Comparison of ENCODE assay signal across 28 cellular contexts in genomic region chr10:29680091-29680490, GRCh38. TPM values are rescaled to one million over a fixed set of nuclear protein-coding genes. Genes with fewer than 3 reads are reported as not detected.
DNase-seq lines count a peak whose midpoint lies in the region; ATAC-seq and TF ChIP-seq lines count a peak whose summit lies in the region.
"Had no signal": no experiment of that assay in that cellular context is flagged by ENCODE, and none has a peak within 500 bp of the region (broad histone marks: within the 10 kb centered on the region; RNA-seq: fewer than 3 reads in every experiment).

No MANE protein-coding gene starts in this region.

- DNase-seq in activated naive CD4-positive, alpha-beta T cell treated with anti-CD3 and anti-CD28 coated beads, Interleukin-2, amount 10 ng/mL, durations not matched to agents 7 days and 5 days, result no peak
- no peak for DNase-seq in activated naive CD4-positive, alpha-beta T cell treated with anti-CD3 and anti-CD28 coated beads for 36 hours
- no peak for DNase-seq in T-helper 17 cell
- DNase-seq in left kidney (ENCODE audit: low read depth, low spot score), result peak; percentile 68
- no peak for DNase-seq in type B pancreatic cell (ENCODE audit: extremely low spot score, unreplicated experiment)
- no peak for DNase-seq in activated CD4-positive, CD25-positive, alpha-beta regulatory T cell treated with anti-CD3 and anti-CD28 coated beads, Interleukin-2, amount 50 U/mL, for 72 hours
- DNase-seq in mucosa of descending colon, result no peak
- DNase-seq in cerebellar nuclear complex (lab: John Stamatoyannopoulos, UW), result no peak
- DNase-seq: activated CD4-positive, alpha-beta T cell treated with anti-CD3 and anti-CD28 coated beads for 48 hours; activated CD8-positive, alpha-beta memory T cell treated with anti-CD3 and anti-CD28 coated beads, Interleukin-2, amount 50 U/mL, for 48 hours; Caco-2; DMS79; GDM1; islet precursor cell; Karpas-422; midbrain; NCI-H1436; NCI-H345; NCI-H748 treated with DMSO at 0.1 percent for 48 hours; nephron progenitor cell; pancreas; RPMI8226; small intestine; stimulated activated CD4-positive, alpha-beta T cell treated with anti-CD3 and anti-CD28 coated beads, Interleukin-1b, Interleukin-23, amount 100 ng/mL, for 48 hours; stimulated activated CD8-positive, alpha-beta memory T cell treated with anti-CD3 and anti-CD28 coated beads, Interleukin-4, amount 100 ng/mL, for 48 hours had no signal

- no peaks in the 10 kb centered on the region for H3K27me3 Mint-ChIP-seq in activated naive CD4-positive, alpha-beta T cell treated with anti-CD3 and anti-CD28 coated beads, Interleukin-2, amount 10 ng/mL, durations not matched to agents 7 days and 5 days
- no peaks in the 10 kb centered on the region for H3K27me3 Mint-ChIP-seq in activated naive CD4-positive, alpha-beta T cell treated with anti-CD3 and anti-CD28 coated beads for 36 hours (ENCODE audit: low read depth)
- H3K27me3 Mint-ChIP-seq in T-helper 17 cell, result no peaks in the 10 kb centered on the region
- no peaks in the 10 kb centered on the region for H3K27me3 Mint-ChIP-seq in type B pancreatic cell

- ATAC-seq in T-helper 17 cell (no peak), mucosa of descending colon (no peak)
- ATAC-seq: HCT116, pancreas had no signal

- CTCF ChIA-PET in activated naive CD4-positive, alpha-beta T cell treated with anti-CD3 and anti-CD28 coated beads, Interleukin-2, amount 10 ng/mL, durations not matched to agents 7 days and 5 days (lab: Charles Lee), result no interaction called here
- CTCF ChIA-PET in activated naive CD4-positive, alpha-beta T cell treated with anti-CD3 and anti-CD28 coated beads for 36 hours (lab: Charles Lee), result no interaction called here

- intact Hi-C loops in activated naive CD4-positive, alpha-beta T cell treated with anti-CD3 and anti-CD28 coated beads for 36 hours (cut with micrococcal nuclease), result no loop called here
- intact Hi-C loops in mucosa of descending colon (cut with DNase I, micrococcal nuclease), result no loop called here

- H3K36me3 ChIP-seq in mucosa of descending colon (ENCODE audit: low read depth), result no peaks in the 10 kb centered on the region
- H3K36me3 ChIP-seq: pancreas had no signal

- peaks cover 72% of the 10 kb centered on the region for H3K36me3 Mint-ChIP-seq in activated naive CD4-positive, alpha-beta T cell treated with anti-CD3 and anti-CD28 coated beads, Interleukin-2, amount 10 ng/mL, durations not matched to agents 7 days and 5 days
- H3K36me3 Mint-ChIP-seq in activated naive CD4-positive, alpha-beta T cell treated with anti-CD3 and anti-CD28 coated beads for 36 hours (ENCODE audit: low read depth), result peaks cover 35% of the 10 kb centered on the region
- H3K36me3 Mint-ChIP-seq in T-helper 17 cell (ENCODE audit: low read depth) (peaks cover 4% of the 10 kb centered on the region), type B pancreatic cell (peaks cover 78% of the 10 kb centered on the region)

- no peaks in the 10 kb centered on the region for H3K9me3 ChIP-seq in T-helper 17 cell (ENCODE audit: control insufficient read depth, low read length, poor library complexity, severe bottlenecking)
- peaks cover 25% of the 10 kb centered on the region for H3K9me3 ChIP-seq in mucosa of descending colon
- H3K9me3 ChIP-seq: pancreas had no signal

- no peak overlapping the region for H3K4me3 Mint-ChIP-seq in activated naive CD4-positive, alpha-beta T cell treated with anti-CD3 and anti-CD28 coated beads, Interleukin-2, amount 10 ng/mL, durations not matched to agents 7 days and 5 days
- no peak overlapping the region for H3K4me3 Mint-ChIP-seq in activated naive CD4-positive, alpha-beta T cell treated with anti-CD3 and anti-CD28 coated beads for 36 hours
- H3K4me3 Mint-ChIP-seq in T-helper 17 cell, result peak overlapping the region; percentile 49
- H3K4me3 Mint-ChIP-seq in type B pancreatic cell, result no peak overlapping the region
- H3K4me3 Mint-ChIP-seq: nephron progenitor cell had no signal

- H3K9me3 Mint-ChIP-seq in activated naive CD4-positive, alpha-beta T cell treated with anti-CD3 and anti-CD28 coated beads, Interleukin-2, amount 10 ng/mL, durations not matched to agents 7 days and 5 days, result peaks cover 45% of the 10 kb centered on the region
- H3K9me3 Mint-ChIP-seq in activated naive CD4-positive, alpha-beta T cell treated with anti-CD3 and anti-CD28 coated beads for 36 hours, result peaks cover 24% of the 10 kb centered on the region
- peaks cover 10% of the 10 kb centered on the region for H3K9me3 Mint-ChIP-seq in type B pancreatic cell

- no peak for TF ChIP-seq CTCF in type B pancreatic cell (conservative IDR thresholded peaks at IDR 0.05)
- no peak for TF ChIP-seq CTCF in mucosa of descending colon (IDR thresholded peaks at IDR 0.05)

- peaks cover 55% of the 10 kb centered on the region for H3K4me1 Mint-ChIP-seq in activated naive CD4-positive, alpha-beta T cell treated with anti-CD3 and anti-CD28 coated beads, Interleukin-2, amount 10 ng/mL, durations not matched to agents 7 days and 5 days
- peaks cover 78% of the 10 kb centered on the region for H3K4me1 Mint-ChIP-seq in activated naive CD4-positive, alpha-beta T cell treated with anti-CD3 and anti-CD28 coated beads for 36 hours (ENCODE audit: low read depth)
- H3K4me1 Mint-ChIP-seq in T-helper 17 cell (peaks cover 38% of the 10 kb centered on the region), type B pancreatic cell (ENCODE audit: unreplicated experiment) (peaks cover 11% of the 10 kb centered on the region)

- peak overlapping the region; percentile 94 for H3K27ac Mint-ChIP-seq in activated naive CD4-positive, alpha-beta T cell treated with anti-CD3 and anti-CD28 coated beads, Interleukin-2, amount 10 ng/mL, durations not matched to agents 7 days and 5 days
- H3K27ac Mint-ChIP-seq in activated naive CD4-positive, alpha-beta T cell treated with anti-CD3 and anti-CD28 coated beads for 36 hours, result no peak overlapping the region
- peak overlapping the region; percentile 91 for H3K27ac Mint-ChIP-seq in T-helper 17 cell
- H3K27ac Mint-ChIP-seq in type B pancreatic cell, result peak overlapping the region; percentile 32
- H3K27ac Mint-ChIP-seq: nephron progenitor cell had no signal

- no peak overlapping the region for H3K4me3 ChIP-seq in mucosa of descending colon
- H3K4me3 ChIP-seq: pancreas, SJSA1, tibial nerve had no signal

- H3K4me1 ChIP-seq in mucosa of descending colon (ENCODE audit: low read depth), result no peaks in the 10 kb centered on the region
- H3K4me1 ChIP-seq: Caco-2, pancreas, SJSA1, tibial nerve had no signal

RNA-seq across cellular contexts. Expression of gene SVIL, which starts 45.3 kb away (rescaled TPM):
- total RNA-seq in activated naive CD4-positive, alpha-beta T cell treated with anti-CD3 and anti-CD28 coated beads for 36 hours, result 1 to 10 TPM; 7.0 to 8.3 TPM
- total RNA-seq in T-helper 17 cell (10 to 100 TPM; 39.5 to 46.4 TPM), type B pancreatic cell (ENCODE audit: low replicate concordance) (171 and 195 TPM in 2 replicates), mucosa of descending colon (1,000 to 10,000 TPM in 1 of 3 donors, 10 to 100 TPM in 2; 67.6 to 1,278 (median 86.0) TPM)

Comparison
In these comparisons a context has a peak if more than half of its experiments do, and no peak if none do; other contexts are left out.
1. RNA of gene SVIL, which starts 45.3 kb away (total RNA-seq): 171 to 195 TPM in type B pancreatic cell, 67.6 to 1,278 TPM in mucosa of descending colon and 39.5 to 46.4 TPM in T-helper 17 cell; 7.0 to 8.3 TPM in activated naive CD4-positive, alpha-beta T cell treated with anti-CD3 and anti-CD28 coated beads for 36 hours; every median in the first group is over 4 times any median in the second.